Comparison of ENCODE assay signal across 18 cellular contexts in the genomic region with DNA sequence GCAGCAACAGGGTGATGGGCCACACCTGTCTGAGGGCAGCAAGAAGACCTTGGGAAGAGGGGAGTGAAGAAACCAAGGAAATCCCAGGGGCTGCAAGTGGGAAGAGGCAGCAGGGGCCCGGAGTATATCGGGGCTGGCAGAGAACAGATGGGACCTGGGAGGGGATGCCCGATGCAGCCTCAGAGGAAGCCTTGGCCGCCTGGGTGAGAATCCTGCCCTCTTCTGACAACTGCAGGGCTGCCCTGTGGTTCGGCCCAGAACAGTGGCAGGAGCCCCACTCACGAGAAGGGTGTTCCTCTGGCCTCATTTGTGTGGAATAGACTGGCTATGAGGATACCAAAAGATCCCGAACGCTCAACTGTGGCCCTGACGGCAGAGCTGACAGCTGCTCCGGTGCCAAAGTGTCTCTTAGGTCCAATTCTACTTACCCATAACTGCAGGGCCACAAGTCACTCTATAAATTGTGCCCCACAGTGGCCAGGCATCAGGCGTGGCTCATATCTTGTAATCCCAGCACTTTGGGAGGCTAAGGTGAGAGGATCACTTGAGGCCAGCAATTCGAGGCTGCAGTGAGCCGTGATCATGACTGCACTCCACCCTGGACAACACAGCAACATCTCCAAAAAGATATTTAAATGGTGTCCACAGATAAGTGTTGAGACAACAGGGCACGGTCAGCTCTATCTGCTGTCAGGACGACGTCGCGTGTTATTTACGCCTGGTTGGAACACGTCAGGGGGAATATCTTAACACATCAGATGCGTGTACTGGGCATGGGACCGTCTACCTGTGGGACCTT. TPM values are rescaled to one million over a fixed set of nuclear protein-coding genes. Genes with fewer than 3 reads are reported as not detected.
A peak's percentile ranks its signal among the peaks of the same experiment; 100 is the strongest.
DNase-seq lines count a peak whose midpoint lies in the region; ATAC-seq and TF ChIP-seq lines count a peak whose summit lies in the region.
"Had no signal": no experiment of that assay in that cellular context is flagged by ENCODE, and none has a peak within 500 bp of the region (broad histone marks: within the 10 kb centered on the region; RNA-seq: fewer than 3 reads in every experiment).

No MANE protein-coding gene starts in this region.

- no peaks in the 10 kb centered on the region for H3K79me2 ChIP-seq in OCI-LY3 (ENCODE audit: low read length)

- H2AFZ ChIP-seq in OCI-LY3 (ENCODE audit: low read depth, low read length) (no peak overlapping the region), neuronal stem cell (ENCODE audit: low read length) (no peak overlapping the region)

- peaks cover 44% of the 10 kb centered on the region for H3K4me1 Mint-ChIP-seq in CD14-positive monocyte
- H3K4me1 Mint-ChIP-seq: B cell had no signal

- no peaks in the 10 kb centered on the region for H4K20me1 ChIP-seq in OCI-LY3 (ENCODE audit: insufficient read depth, low read length)

- peak overlapping the region; percentile 65 to 91 (median 81) for H3K27ac Mint-ChIP-seq in CD14-positive monocyte
- H3K27ac Mint-ChIP-seq: B cell; CD8-positive, alpha-beta T cell had no signal

- no peak overlapping the region for H3K4ac ChIP-seq in neuronal stem cell (ENCODE audit: low read length)

- H3K4me3 ChIP-seq in OCI-LY3 (ENCODE audit: low read length) (peak overlapping the region; percentile 45), neuronal stem cell (ENCODE audit: low read length in 2 of 2) (no peak overlapping the region)
- H3K4me3 ChIP-seq: HAP-1, Peyer's patch, SK-N-MC had no signal

- H3K18ac ChIP-seq in neuronal stem cell (ENCODE audit: low read length) = peak overlapping the region; percentile 6

- no peak overlapping the region for H3K23ac ChIP-seq in neuronal stem cell (ENCODE audit: low read depth, low read length, poor library complexity)

- peaks cover 7 to 13% (median 7%) of the 10 kb centered on the region in 3 donors for H3K27me3 Mint-ChIP-seq in CD14-positive monocyte (ENCODE audit: low read depth in 3 of 3)

- no peak overlapping the region for H3K14ac ChIP-seq in neuronal stem cell (ENCODE audit: low read length)

- H3K79me1 ChIP-seq in neuronal stem cell (ENCODE audit: low read depth, low read length) = no peaks in the 10 kb centered on the region

- ATAC-seq in left lobe of liver = peak; percentile 10
- no peak for ATAC-seq in GM19397 (IDR thresholded peaks at IDR 0.05; ENCODE audit: unreplicated experiment)
- ATAC-seq: CD8-positive, alpha-beta T cell; Right ventricle myocardium inferior had no signal

- peaks cover 5 to 9% of the 10 kb centered on the region in 2 donors for H3K36me3 Mint-ChIP-seq in CD14-positive monocyte
- H3K36me3 Mint-ChIP-seq: CD8-positive, alpha-beta T cell had no signal

- intact Hi-C loops in CD14-positive monocyte (cut with micrococcal nuclease) = no loop called here

- H3K36me3 ChIP-seq in OCI-LY3 (replicated peaks; ENCODE audit: low read depth, low read length) (no peaks in the 10 kb centered on the region), neuronal stem cell (replicated peaks in 1 of 2; ENCODE audit: control insufficient read depth in 2 of 2, insufficient read depth in 2 of 2, low read length in 2 of 2) (no peaks in the 10 kb centered on the region)
- H3K36me3 ChIP-seq: HAP-1, Peyer's patch had no signal

- DNase-seq in CD14-positive monocyte (ENCODE audit: low spot score) (no peak), left lobe of liver (ENCODE audit: low spot score) (no peak), neuronal stem cell (ENCODE audit: low spot score) (no peak), superior temporal gyrus (ENCODE audit: extremely low spot score) (no peak), HT-29 (ENCODE audit: low spot score) (no peak)
- DNase-seq: ACHN; CD8-positive, alpha-beta T cell; NCI-H1436; NCI-H2081 treated with DMSO at 0.1 percent for 48 hours; NCI-H510A treated with DMSO at 0.1 percent for 48 hours; NCI-H82; Peyer's patch had no signal

- peak overlapping the region; percentile 56 for H3K9ac ChIP-seq in OCI-LY3 (ENCODE audit: low read length)
- no peak overlapping the region for H3K9ac ChIP-seq in neuronal stem cell (ENCODE audit: low read depth, low read length, poor library complexity)

- H2BK5ac ChIP-seq in neuronal stem cell (ENCODE audit: low read length) = no peak overlapping the region

- H4K8ac ChIP-seq in neuronal stem cell (ENCODE audit: low read depth, low read length) = no peak overlapping the region

- no peak overlapping the region for H4K91ac ChIP-seq in neuronal stem cell (ENCODE audit: low read depth, low read length, poor library complexity)

- H3K27me3 ChIP-seq in OCI-LY3 (ENCODE audit: low read depth, low read length) (no peaks in the 10 kb centered on the region), neuronal stem cell (ENCODE audit: control insufficient read depth in 3 of 3, insufficient read depth in 3 of 3, low read depth in 1 of 3, low read length in 3 of 3) (no peaks in the 10 kb centered on the region)
- H3K27me3 ChIP-seq: Peyer's patch had no signal

- H3K9me3 Mint-ChIP-seq in CD14-positive monocyte = peaks cover 0 to 4% (median 0%) of the 10 kb centered on the region in 7 donors
- H3K9me3 Mint-ChIP-seq: CD8-positive, alpha-beta T cell had no signal

- H3K4me1 ChIP-seq in OCI-LY3 (ENCODE audit: low read length) = peaks cover 54% of the 10 kb centered on the region
- H3K4me1 ChIP-seq in neuronal stem cell (ENCODE audit: control insufficient read depth in 2 of 2, insufficient read depth in 1 of 2, low read depth in 1 of 2, low read length in 2 of 2) = peaks cover 8 to 13% of the 10 kb centered on the region in 2 donors
- H3K4me1 ChIP-seq: HAP-1, Peyer's patch had no signal

- H3K27ac ChIP-seq in OCI-LY3 (ENCODE audit: low read length) (peak overlapping the region; percentile 63), neuronal stem cell (replicated peaks; ENCODE audit: low read length) (no peak overlapping the region)
- H3K27ac ChIP-seq: Peyer's patch, SK-N-MC had no signal

- no peak overlapping the region for H2BK15ac ChIP-seq in neuronal stem cell (ENCODE audit: low read length)

- no CpG with 5 or more reads among the region's 22 CpGs for WGBS in neuronal stem cell (ENCODE audit: extremely low coverage in 2 of 2, insufficient read length in 2 of 2, insufficient replicate concordance in 1 of 2), 2 donors

- H3K4me2 ChIP-seq in OCI-LY3 (ENCODE audit: low read length) = peak overlapping the region; percentile 68
- no peak overlapping the region for H3K4me2 ChIP-seq in neuronal stem cell (ENCODE audit: insufficient read depth, low read length, poor library complexity, severe bottlenecking)

- peak overlapping the region; percentile 27 to 64 for H3K4me3 Mint-ChIP-seq in CD14-positive monocyte
- H3K4me3 Mint-ChIP-seq: B cell; CD8-positive, alpha-beta T cell had no signal

- H2BK120ac ChIP-seq in neuronal stem cell (ENCODE audit: low read depth, low read length) = no peak overlapping the region

- H3K9me3 ChIP-seq in OCI-LY3 (ENCODE audit: insufficient read depth, low read length) = no peaks in the 10 kb centered on the region
- H3K9me3 ChIP-seq in neuronal stem cell (replicated peaks in 1 of 2; ENCODE audit: control insufficient read depth in 2 of 2, insufficient read depth in 1 of 2, low read depth in 1 of 2, low read length in 2 of 2) = no peaks in the 10 kb centered on the region
- H3K9me3 ChIP-seq: HAP-1, Peyer's patch had no signal

- TF ChIP-seq CTCF in CD14-positive monocyte (IDR thresholded peaks at IDR 0.05) (no peak), OCI-LY3 (IDR thresholded peaks at IDR 0.05; ENCODE audit: low read depth, low read length) (peak; percentile 20)

- H2BK12ac ChIP-seq in neuronal stem cell (ENCODE audit: low read length) = no peak overlapping the region

- no peak overlapping the region for H2AK5ac ChIP-seq in neuronal stem cell (ENCODE audit: low read depth, low read length)

RNA-seq across cellular contexts. Expression of a gene that starts 23.6 kb away (rescaled TPM):
- 100 to 1,000 TPM; 282 to 295 TPM for polyA plus RNA-seq in CD14-positive monocyte
- 121 TPM for total RNA-seq in left lobe of liver
- 252 TPM for polyA plus RNA-seq in neuronal stem cell (2013, experiment 1 of 2)
- polyA plus RNA-seq in neuronal stem cell (2013, experiment 2 of 2) = 263 TPM
- total RNA-seq in HT-29 (2014; rRNA removed; shearing (Covaris generic)) = 152 and 161 TPM in 2 replicates
